In the genomic region with DNA sequence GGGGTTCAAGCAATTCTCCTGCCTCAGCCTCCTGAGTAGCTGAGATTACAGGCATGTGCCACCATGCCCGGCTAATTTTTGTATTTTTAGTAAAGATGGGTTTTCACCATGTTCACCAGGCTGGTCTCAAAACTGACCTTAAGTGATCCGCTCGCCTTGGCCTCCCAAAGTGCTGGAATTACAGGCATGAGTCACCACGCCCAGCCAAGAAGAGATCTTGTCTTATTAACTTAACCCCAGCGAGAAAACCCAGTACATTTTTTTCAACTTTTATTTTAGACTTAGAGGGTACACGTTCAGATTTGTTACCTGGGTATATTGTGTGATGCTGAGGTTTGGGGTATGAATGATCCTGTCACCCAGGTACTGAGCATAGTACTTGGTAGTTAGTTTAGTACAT, we compare ENCODE assay signal across 3 cellular contexts. TPM values are rescaled to one million over a fixed set of nuclear protein-coding genes. Genes with fewer than 3 reads are reported as not detected.
"Had no signal": no experiment of that assay in that cellular context is flagged by ENCODE, and none has a peak within 500 bp of the region (broad histone marks: within the 10 kb centered on the region; RNA-seq: fewer than 3 reads in every experiment).

No MANE protein-coding gene starts in this region.

RNA-seq across cellular contexts. Expression of a gene that starts 38.3 kb away (rescaled TPM):
- total RNA-seq: HepG2, HT1080 had no signal
- polyA plus RNA-seq: HepG2, IgD-negative memory B cell had no signal
